In genomic region chr12:62435337-62436163, GRCh38 we compare ENCODE assay signal across 8 cellular contexts. TPM values are rescaled to one million over a fixed set of nuclear protein-coding genes. Genes with fewer than 3 reads are reported as not detected.
A peak's percentile ranks its signal among the peaks of the same experiment; 100 is the strongest.
DNase-seq lines count a peak whose midpoint lies in the region; ATAC-seq and TF ChIP-seq lines count a peak whose summit lies in the region.

No MANE protein-coding gene starts in this region.

- intact Hi-C loops in prostate gland (cut with DNase I) = loop anchor here (5.0 to 10.0 kb wide), 2 partner anchors 149 to 362 kb away; no protein-coding TSS in a partner anchor

- no peaks in the 10 kb centered on the region for H3K9me3 ChIP-seq in SJCRH30 (replicated peaks)
- H3K9me3 ChIP-seq in prostate gland = no peaks in the 10 kb centered on the region

- peak overlapping the region; percentile 41 for H3K4me3 ChIP-seq in SJCRH30
- H3K4me3 ChIP-seq in astrocyte of the cerebellum (ENCODE audit: low read depth, low read length) = peak overlapping the region; percentile 48
- peak overlapping the region; percentile 30 to 31 for H3K4me3 ChIP-seq in prostate gland

- peak; percentile 21 for DNase-seq in Caki2 (ENCODE audit: low read depth)
- peak; percentile 11 to 42 for DNase-seq in SJCRH30
- peak; percentile 49 for DNase-seq in astrocyte of the cerebellum (ENCODE audit: low read depth)
- DNase-seq in hypothalamus (lab: John Stamatoyannopoulos, UW) = peak in 38 of 51 donors; percentile 2 to 58 (median 13)
- peak; percentile 49 for DNase-seq in prostate gland (ENCODE audit: low spot score)
- no peak for DNase-seq in cerebellum (ENCODE audit: low spot score)

- under 1% methylated on average over 27 of the region's 28 CpGs for WGBS in prostate gland

- no peak overlapping the region for H3K27ac ChIP-seq in SJCRH30
- H3K27ac ChIP-seq in prostate gland = no peak overlapping the region

- H3K36me3 ChIP-seq in SJCRH30 (no peaks in the 10 kb centered on the region), prostate gland (no peaks in the 10 kb centered on the region)

- TF ChIP-seq CTCF in astrocyte of the cerebellum (IDR thresholded peaks at IDR 0.05; ENCODE audit: low read depth, low read length, missing control alignments) (peak; percentile 81), prostate gland (IDR thresholded peaks at IDR 0.05) (peak in 2 of 4 experiments; percentile 32 to 38)

- in situ Hi-C loops in Caki2 (cut with HindIII; ENCODE audit: low pct_unique_long_range_greater_than_20kb, low sequenced_read_pairs) (loop anchor here (25.0 kb wide), 1 partner anchor 352 kb away; no protein-coding TSS in a partner anchor), astrocyte of the cerebellum (cut with HindIII; ENCODE audit: low sequenced_read_pairs) (loop anchor here (10.0 kb wide), 1 partner anchor 359 kb away; no protein-coding TSS in a partner anchor)

- ATAC-seq in GM19467 (IDR thresholded peaks at IDR 0.05; ENCODE audit: unreplicated experiment) (peak; percentile 68), HG03575 (IDR thresholded peaks at IDR 0.05; ENCODE audit: extremely low read depth, insufficient number of reproducible peaks, low FRiP score, unreplicated experiment) (peak; percentile 87)

- H3K27me3 ChIP-seq in SJCRH30 = peaks cover 4% of the 10 kb centered on the region; the same call in 1 of the 2 replicates
- no peaks in the 10 kb centered on the region for H3K27me3 ChIP-seq in prostate gland (replicated peaks; ENCODE audit: insufficient read depth)

- no peak for TF ChIP-seq POLR2A in prostate gland (IDR thresholded peaks at IDR 0.05)

- H3K4me1 ChIP-seq in SJCRH30 = no peaks in the 10 kb centered on the region
- H3K4me1 ChIP-seq in prostate gland (replicated peaks) = no peaks in the 10 kb centered on the region

RNA-seq across cellular contexts. Expression of gene MON2, which starts 31.1 kb away (rescaled TPM):
- 16.5 and 32.4 TPM in 2 replicates for total RNA-seq in Caki2 (2014; rRNA removed; shearing (Covaris generic); ENCODE audit: low replicate concordance)
- 21.8 and 24.6 TPM in 2 replicates for total RNA-seq in SJCRH30 (2014; rRNA removed; shearing (Covaris generic))
- 10 to 100 TPM; 48.6 to 66.3 TPM for total RNA-seq in prostate gland
- total RNA-seq in cerebellum = 121 TPM
